11 cellular contexts compared by ENCODE assay signal in genomic region chr1:10723317-10723716, GRCh38.
DNase-seq lines count a peak whose midpoint lies in the region; ATAC-seq, FAIRE-seq and TF ChIP-seq lines count a peak whose summit lies in the region.
"Had no signal": no experiment of that assay in that cellular context is flagged by ENCODE, and none has a peak within 500 bp of the region (broad histone marks: within the 10 kb centered on the region; RNA-seq: fewer than 3 reads in every experiment).

No MANE protein-coding gene starts in this region.

- no peaks in the 10 kb centered on the region for H3K27me3 ChIP-seq in heart right ventricle
- H3K27me3 ChIP-seq in sigmoid colon: no peaks in the 10 kb centered on the region
- H3K27me3 ChIP-seq in WERI-Rb-1 (ENCODE audit: insufficient read depth, low read depth, severe bottlenecking): no peaks in the 10 kb centered on the region

- no peak for TF ChIP-seq EP300 in sigmoid colon (IDR thresholded peaks at IDR 0.05)

- 81 to 89% methylated on average over 4 of the region's 4 CpGs for WGBS in heart right ventricle, 2 donors
- WGBS in sigmoid colon, 2 donors: 71 to 86% methylated on average over 4 of the region's 4 CpGs

- no peak overlapping the region for H3K9ac ChIP-seq in kidney (ENCODE audit: low read length in 2 of 2)

- H3K27ac ChIP-seq in heart right ventricle (peak overlapping the region; percentile 56 to 99 (median 92)), kidney (ENCODE audit: low read depth in 2 of 2, low read length in 2 of 2) (no peak overlapping the region), sigmoid colon (peak overlapping the region; percentile 66 to 90 (median 84)), WERI-Rb-1 (no peak overlapping the region)

- intact Hi-C loops in heart right ventricle (cut with DNase I) (no loop called here), Right ventricle myocardium superior (cut with DNase I) (no loop called here), kidney (cut with DNase I) (no loop called here), sigmoid colon (cut with DNase I) (no loop called here)

- ATAC-seq in heart right ventricle (no peak), Right ventricle myocardium superior (ENCODE audit: poor library complexity) (no peak)

- TF ChIP-seq CTCF in heart right ventricle (IDR thresholded peaks at IDR 0.05) (no peak), kidney (IDR thresholded peaks at IDR 0.05; ENCODE audit: borderline replicate concordance, extremely low read depth, insufficient read depth) (no peak), sigmoid colon (IDR thresholded peaks at IDR 0.05) (no peak), WERI-Rb-1 (IDR thresholded peaks at IDR 0.05; ENCODE audit: low read depth, low read length) (no peak)

- FAIRE-seq in kidney (lab: Jason Lieb, UNC): no peak
- FAIRE-seq in urothelium cell line (lab: Jason Lieb, UNC): peak; percentile 20

- no peak overlapping the region for H3K4me3 ChIP-seq in heart right ventricle
- no peak overlapping the region for H3K4me3 ChIP-seq in kidney (ENCODE audit: low read length in 2 of 2)
- H3K4me3 ChIP-seq in sigmoid colon: no peak overlapping the region
- no peak overlapping the region for H3K4me3 ChIP-seq in WERI-Rb-1 (ENCODE audit: low read depth, low read length)

- no peaks in the 10 kb centered on the region for H3K9me3 ChIP-seq in heart right ventricle
- H3K9me3 ChIP-seq in kidney (ENCODE audit: control insufficient read depth in 1 of 2, low read length in 2 of 2): no peaks in the 10 kb centered on the region
- H3K9me3 ChIP-seq in sigmoid colon: no peaks in the 10 kb centered on the region
- H3K9me3 ChIP-seq in WERI-Rb-1 (ENCODE audit: severe bottlenecking): no peaks in the 10 kb centered on the region

- H3K4me1 ChIP-seq in heart right ventricle: peaks cover 20 to 98% (median 83%) of the 10 kb centered on the region in 9 donors
- H3K4me1 ChIP-seq in kidney (ENCODE audit: control insufficient read depth in 1 of 2, insufficient read depth in 1 of 2, low read depth in 1 of 2, low read length in 2 of 2): peaks cover 35 to 49% of the 10 kb centered on the region in 2 donors
- H3K4me1 ChIP-seq in sigmoid colon: peaks cover 0 to 57% (median 55%) of the 10 kb centered on the region in 4 donors

- no peak for TF ChIP-seq POLR2A in sigmoid colon (IDR thresholded peaks at IDR 0.05)

- H3K36me3 ChIP-seq in heart right ventricle: no peaks in the 10 kb centered on the region
- H3K36me3 ChIP-seq in kidney (ENCODE audit: control insufficient read depth in 1 of 2, insufficient read depth in 2 of 2, low read length in 2 of 2): no peaks in the 10 kb centered on the region
- H3K36me3 ChIP-seq in sigmoid colon: no peaks in the 10 kb centered on the region
- peaks cover 4% of the 10 kb centered on the region; the same call in 1 of the 2 replicates for H3K36me3 ChIP-seq in WERI-Rb-1

- DNase-seq in heart right ventricle (no peak), Right ventricle myocardium superior (no peak), kidney (peak; percentile 54), sigmoid colon (no peak), urothelium cell line (ENCODE audit: low spot score) (no peak), NCI-H510A (lab: John Stamatoyannopoulos, UW) (no peak), 8988T (no peak), WERI-Rb-1 (no peak)
- DNase-seq: GOT3, NCI-H345, NCI-H69 had no signal

Comparison
In these comparisons a context has a peak if more than half of its experiments do, and no peak if none do; other contexts are left out.
1. H3K27ac ChIP-seq: peak in heart right ventricle (10 of 10) and sigmoid colon (4 of 4); none in kidney (0 of 2) and WERI-Rb-1 (single experiment).